ENCODE assay signal across 25 cellular contexts in genomic region chr7:13793926-13794325, GRCh38.
DNase-seq lines count a peak whose midpoint lies in the region; ATAC-seq, FAIRE-seq and TF ChIP-seq lines count a peak whose summit lies in the region.
"Had no signal": no experiment of that assay in that cellular context is flagged by ENCODE, and none has a peak within 500 bp of the region (broad histone marks: within the 10 kb centered on the region; RNA-seq: fewer than 3 reads in every experiment).

No MANE protein-coding gene starts in this region.

- no peak overlapping the region for H2BK15ac ChIP-seq in IMR-90 (ENCODE audit: low read depth, low read length)

- H3K23ac ChIP-seq in IMR-90 (ENCODE audit: low read depth, low read length): no peak overlapping the region

- CTCF ChIA-PET in HepG2 (lab: Yijun Ruan, JAX; ENCODE audit: low intra/inter-chr PET ratio, low total read pairs): no interaction called here
- CTCF ChIA-PET in IMR-90 (lab: Yijun Ruan, JAX): interaction anchor here (1.1 kb wide), 1 partner anchor 35 kb away, joined by 3 read pairs; no protein-coding TSS in a partner anchor

- dilution Hi-C loops in IMR-90 (cut with HindIII; ENCODE audit: low sequenced_read_pairs, unreplicated experiment): no loop called here

- H3K4me1 ChIP-seq in HepG2 (ENCODE audit: insufficient read depth, low read length) (no peaks in the 10 kb centered on the region), right lobe of liver (no peaks in the 10 kb centered on the region), IMR-90 (ENCODE audit: control insufficient read depth, insufficient read depth, low read length) (no peaks in the 10 kb centered on the region), osteoblast (ENCODE audit: insufficient read depth, low read length) (peaks cover 10% of the 10 kb centered on the region), psoas muscle (no peaks in the 10 kb centered on the region)
- H3K4me1 ChIP-seq: BLaER1 had no signal

- H4K8ac ChIP-seq in IMR-90 (ENCODE audit: low read depth in 2 of 2, low read length in 2 of 2): no peak overlapping the region

- no peak overlapping the region for H2BK120ac ChIP-seq in IMR-90 (ENCODE audit: low read depth, low read length)

- BruUV-seq in HepG2 (replicated peaks; lab: Mats Ljungman, UMichigan) (no TSS peak), IMR-90 (replicated peaks; lab: Mats Ljungman, UMichigan) (no TSS peak)

- H4K5ac ChIP-seq in IMR-90 (ENCODE audit: low read depth, low read length): no peak overlapping the region

- H3K14ac ChIP-seq in IMR-90 (replicated peaks; ENCODE audit: low read depth, low read length): no peak overlapping the region

- TF ChIP-seq RAD21 in HepG2 (CRISPR knock-in tag; IDR thresholded peaks at IDR 0.05) (no peak), IMR-90 (IDR thresholded peaks at IDR 0.05; ENCODE audit: low read length) (no peak)

- no peak overlapping the region for H2AK9ac ChIP-seq in IMR-90 (replicated peaks; ENCODE audit: low read depth, low read length, poor library complexity)

- no peak overlapping the region for H3K4me2 ChIP-seq in HepG2 (ENCODE audit: low read depth, low read length)
- H3K4me2 ChIP-seq in IMR-90 (ENCODE audit: low read depth, low read length): no peak overlapping the region
- no peak overlapping the region for H3K4me2 ChIP-seq in osteoblast (ENCODE audit: insufficient read depth, low read length)
- H3K4me2 ChIP-seq: BLaER1 had no signal

- H3K4me3 ChIP-seq in HepG2 (replicated peaks in 1 of 3; ENCODE audit: insufficient read depth in 1 of 3, low read depth in 2 of 3, low read length in 3 of 3) (no peak overlapping the region), right lobe of liver (no peak overlapping the region), IMR-90 (ENCODE audit: insufficient read depth, low read depth, low read length) (no peak overlapping the region), osteoblast (ENCODE audit: insufficient read depth, low read length) (no peak overlapping the region), psoas muscle (no peak overlapping the region)
- H3K4me3 ChIP-seq: BLaER1, GM12878 had no signal

- in situ Hi-C loops in HepG2 (cut with HindIII; ENCODE audit: extremely low pct_ligation_motif_present, low pct_unique_long_range_greater_than_20kb) (no loop called here), IMR-90 (cut with MboI; ENCODE audit: low sequenced_read_pairs) (no loop called here)

- no peak for TF ChIP-seq CTCF in HepG2 (CRISPR knock-in tag; IDR thresholded peaks at IDR 0.05)
- TF ChIP-seq CTCF in right lobe of liver (IDR thresholded peaks at IDR 0.05): no peak
- no peak for TF ChIP-seq CTCF in IMR-90 (conservative IDR thresholded peaks at IDR 0.05; ENCODE audit: low read depth, low read length)
- no peak for TF ChIP-seq CTCF in osteoblast (IDR thresholded peaks at IDR 0.05; ENCODE audit: extremely low read depth, low read depth, low read length)
- TF ChIP-seq CTCF in psoas muscle (IDR thresholded peaks at IDR 0.05): no peak

- no peak overlapping the region for H2BK20ac ChIP-seq in IMR-90 (ENCODE audit: low read depth, low read length)

- no peaks in the 10 kb centered on the region for H3K27me3 ChIP-seq in HepG2 (ENCODE audit: control insufficient read depth in 1 of 2, insufficient read depth in 2 of 2, low read length in 2 of 2)
- H3K27me3 ChIP-seq in right lobe of liver: no peaks in the 10 kb centered on the region
- H3K27me3 ChIP-seq in IMR-90 (ENCODE audit: control insufficient read depth, insufficient read depth, low read length): no peaks in the 10 kb centered on the region
- H3K27me3 ChIP-seq in osteoblast (ENCODE audit: insufficient read depth, low read length): no peaks in the 10 kb centered on the region
- peaks cover 0 to 3% (median 0%) of the 10 kb centered on the region in 3 donors for H3K27me3 ChIP-seq in psoas muscle (ENCODE audit: insufficient read depth in 3 of 3, low read length in 2 of 3)
- H3K27me3 ChIP-seq: BE2C, BLaER1 had no signal

- no peaks in the 10 kb centered on the region for H3K9me1 ChIP-seq in IMR-90 (ENCODE audit: insufficient read depth, low read length)

- no peaks in the 10 kb centered on the region for H3K79me1 ChIP-seq in IMR-90 (ENCODE audit: low read depth in 1 of 2, low read length in 2 of 2)

- TF ChIP-seq EP300 in HepG2 (IDR thresholded peaks at IDR 0.05; ENCODE audit: low read depth in 2 of 2, low read length in 2 of 2): no peak
- no peak for TF ChIP-seq EP300 in HepG2 (CRISPR knock-in tag; IDR thresholded peaks at IDR 0.05; ENCODE audit: borderline replicate concordance)

- H2AFZ ChIP-seq in HepG2 (ENCODE audit: low read length) (no peak overlapping the region), IMR-90 (replicated peaks; ENCODE audit: low read length, poor library complexity) (no peak overlapping the region), osteoblast (ENCODE audit: low read length) (no peak overlapping the region)

- H4K20me1 ChIP-seq in HepG2 (ENCODE audit: insufficient read depth, low read length) (no peaks in the 10 kb centered on the region), IMR-90 (ENCODE audit: insufficient read depth, low read length) (no peaks in the 10 kb centered on the region), osteoblast (ENCODE audit: insufficient read depth, low read length) (no peaks in the 10 kb centered on the region)
- H4K20me1 ChIP-seq: BLaER1 had no signal

- FAIRE-seq in HepG2 (lab: Jason Lieb, UNC): no peak
- FAIRE-seq: GM12878, GM12892, GM18507 had no signal

- no peak overlapping the region for H2BK5ac ChIP-seq in IMR-90 (ENCODE audit: low read depth, low read length, poor library complexity, severe bottlenecking)

- DNase-seq in HepG2 (ENCODE audit: low spot score) (no peak), right lobe of liver (no peak), IMR-90 (no peak), osteoblast (ENCODE audit: insufficient read length, low spot score, missing footprints) (no peak), psoas muscle (no peak), ecto neural progenitor cell (ENCODE audit: low spot score) (no peak)
- DNase-seq: ACHN; BE2C; C1 segment of cervical spinal cord; CD4-positive, alpha-beta memory T cell; CD4-positive, CD25-positive, alpha-beta regulatory T cell; CD8-positive, alpha-beta memory T cell; COR-L47; DMS 273 treated with DMSO at 0.1 percent for 48 hours; DMS153; DMS53; DMS79; DND-41; EL; GDM1 had no signal

- H3K9me3 ChIP-seq in HepG2 (ENCODE audit: low read length) (peaks cover 80% of the 10 kb centered on the region), right lobe of liver (peaks cover 0 to 3% (median 0%) of the 10 kb centered on the region in 4 donors), IMR-90 (ENCODE audit: control insufficient read depth, insufficient read depth, low read length) (no peaks in the 10 kb centered on the region), osteoblast (ENCODE audit: low read depth, low read length) (no peaks in the 10 kb centered on the region), psoas muscle (no peaks in the 10 kb centered on the region)
- H3K9me3 ChIP-seq: BE2C, BLaER1 had no signal

- no peak overlapping the region for H3K4ac ChIP-seq in IMR-90 (ENCODE audit: low read depth, low read length)

- H3K36me3 ChIP-seq in HepG2 (replicated peaks in 1 of 2; ENCODE audit: control insufficient read depth in 1 of 2, insufficient read depth in 2 of 2, low read length in 2 of 2) (no peaks in the 10 kb centered on the region), right lobe of liver (no peaks in the 10 kb centered on the region), IMR-90 (ENCODE audit: control insufficient read depth, insufficient read depth, low read length) (no peaks in the 10 kb centered on the region), osteoblast (ENCODE audit: insufficient read depth, low read length) (no peaks in the 10 kb centered on the region), psoas muscle (ENCODE audit: insufficient read depth in 1 of 2, low read depth in 1 of 2) (no peaks in the 10 kb centered on the region)
- H3K36me3 ChIP-seq: BE2C, BLaER1 had no signal

- POLR2A ChIA-PET in HepG2 (lab: Yijun Ruan, JAX) (no interaction called here), IMR-90 (lab: Charles Lee; ENCODE audit: unreplicated experiment) (no interaction called here)

- intact Hi-C loops in HepG2 (cut with micrococcal nuclease; ENCODE audit: unreplicated experiment): no loop called here
- intact Hi-C loops in right lobe of liver (cut with DNase I): no loop called here
- intact Hi-C loops in IMR-90 (cut with micrococcal nuclease): no loop called here
- intact Hi-C loops in psoas muscle (cut with DNase I): no loop called here

- H3K79me2 ChIP-seq in HepG2 (ENCODE audit: insufficient read depth, low read length) (no peaks in the 10 kb centered on the region), osteoblast (ENCODE audit: insufficient read depth, low read length) (no peaks in the 10 kb centered on the region)

- H4K91ac ChIP-seq in IMR-90 (ENCODE audit: insufficient read depth, low read depth, low read length): no peak overlapping the region

- TF ChIP-seq POLR2A in HepG2 (IDR thresholded peaks at IDR 0.05; ENCODE audit: insufficient read depth in 1 of 2, low read depth in 2 of 2, low read length in 2 of 2) (no peak), right lobe of liver (IDR thresholded peaks at IDR 0.05) (no peak), IMR-90 (IDR thresholded peaks at IDR 0.05; ENCODE audit: low read depth, low read length) (no peak)

- 26% methylated on average over 4 of the region's 4 CpGs for WGBS in HepG2 (ENCODE audit: low lambda C conversion rate)
- 76% methylated on average over 4 of the region's 4 CpGs for WGBS in right lobe of liver (ENCODE audit: insufficient coverage, low coverage, low lambda C conversion rate, missing lambda C conversion rate)
- WGBS in IMR-90 (ENCODE audit: extremely low coverage in 2 of 2, insufficient read length in 1 of 2), 2 experiments: no CpG with 5 or more reads among the region's 4 CpGs
- 80 to 93% (median 89%) methylated on average over 4 of the region's 4 CpGs for WGBS in psoas muscle, 3 donors

- H2AK5ac ChIP-seq in IMR-90 (ENCODE audit: low read depth, low read length): no peak overlapping the region

- H3K27ac ChIP-seq in HepG2 (ENCODE audit: extremely low read length, insufficient read depth, low read length): no peak overlapping the region
- no peak overlapping the region for H3K27ac ChIP-seq in right lobe of liver
- H3K27ac ChIP-seq in IMR-90 (ENCODE audit: insufficient read depth, low read length): no peak overlapping the region
- H3K27ac ChIP-seq in osteoblast (ENCODE audit: low read depth, low read length): peak overlapping the region; percentile 12
- no peak overlapping the region for H3K27ac ChIP-seq in psoas muscle
- H3K27ac ChIP-seq: 22Rv1, BLaER1 had no signal

- H3K18ac ChIP-seq in IMR-90 (ENCODE audit: low read depth, low read length): no peak overlapping the region

- ATAC-seq in HepG2 (no peak), right lobe of liver (no peak), IMR-90 (ENCODE audit: low read depth) (no peak), psoas muscle (no peak)
- ATAC-seq: GM12878 had no signal

- no peak overlapping the region for H3K9ac ChIP-seq in HepG2 (ENCODE audit: insufficient read depth, low read depth, low read length)
- H3K9ac ChIP-seq in IMR-90 (ENCODE audit: low read depth, low read length): no peak overlapping the region
- H3K9ac ChIP-seq: BLaER1 had no signal

- H3K56ac ChIP-seq in IMR-90 (ENCODE audit: extremely low read depth, insufficient read depth, low read length): no peak overlapping the region

TF ChIP-seq in IMR-90, 13 proteins besides CTCF, POLR2A, EP300 and RAD21 (continues in another document):
- TF ChIP-seq CHD1 (IDR thresholded peaks at IDR 0.05; ENCODE audit: low read depth, low read length) (no peak), NFE2L2 (IDR thresholded peaks at IDR 0.05; ENCODE audit: low read depth, low read length) (no peak), FOS (IDR thresholded peaks at IDR 0.05; ENCODE audit: low read depth, low read length) (no peak)
